In genomic region chr6:111277819-111278218, GRCh38 we compare ENCODE assay signal across 19 cellular contexts.
DNase-seq lines count a peak whose midpoint lies in the region; FAIRE-seq and TF ChIP-seq lines count a peak whose summit lies in the region.
"Had no signal": no experiment of that assay in that cellular context is flagged by ENCODE, and none has a peak within 500 bp of the region (broad histone marks: within the 10 kb centered on the region; RNA-seq: fewer than 3 reads in every experiment).

No MANE protein-coding gene starts in this region.

- TF ChIP-seq POLR2A in spleen (IDR thresholded peaks at IDR 0.05), result no peak

- no peaks in the 10 kb centered on the region for H4K20me1 ChIP-seq in hepatocyte (ENCODE audit: insufficient read depth, poor library complexity, severe bottlenecking)
- H4K20me1 ChIP-seq: BLaER1 had no signal

- no peak for TF ChIP-seq RAD21 in liver (IDR thresholded peaks at IDR 0.05)

- H2AFZ ChIP-seq in hepatocyte, result no peak overlapping the region

- H3K9me2 ChIP-seq in hepatocyte (replicated peaks; ENCODE audit: insufficient read depth), result no peaks in the 10 kb centered on the region

- no peak for TF ChIP-seq CTCF in hepatocyte (IDR thresholded peaks at IDR 0.05; ENCODE audit: poor library complexity)
- no peak for TF ChIP-seq CTCF in liver (IDR thresholded peaks at IDR 0.05; ENCODE audit: low read depth, low read length, missing input control)
- TF ChIP-seq CTCF in spleen (IDR thresholded peaks at IDR 0.05 in 8 of 11, conservative IDR thresholded peaks at IDR 0.05 in 3 of 11), result no peak

- WGBS in hepatocyte (ENCODE audit: low lambda C conversion rate, missing lambda C conversion rate), result 81% methylated on average over 1 of the region's 1 CpG
- WGBS in liver, result 47% methylated on average over 1 of the region's 1 CpG
- WGBS in small intestine, 3 donors, result 88 to 93% (median 90%) methylated on average over 1 of the region's 1 CpG
- 93 to 98% (median 93%) methylated on average over 1 of the region's 1 CpG for WGBS in spleen, 5 donors

- H3K79me2 ChIP-seq in hepatocyte, result peaks cover 38% of the 10 kb centered on the region

- intact Hi-C loops in spleen (cut with DNase I; ENCODE audit: low total_unique reads), result no loop called here

- H3K27ac ChIP-seq in hepatocyte, result peak overlapping the region; percentile 13
- no peak overlapping the region for H3K27ac ChIP-seq in liver (ENCODE audit: low read depth in 1 of 2, low read length in 2 of 2)
- no peak overlapping the region for H3K27ac ChIP-seq in small intestine (ENCODE audit: low read depth in 1 of 2, low read length in 1 of 2)
- H3K27ac ChIP-seq in spleen, result no peak overlapping the region
- H3K27ac ChIP-seq: BLaER1, C4-2B had no signal

- no peak for DNase-seq in hepatocyte (ENCODE audit: low spot score)
- DNase-seq in small intestine, result peak; percentile 52
- no peak for DNase-seq in effector CD8-positive, alpha-beta T cell (lab: John Stamatoyannopoulos, UW)
- DNase-seq in HuH-7 (ENCODE audit: low spot score), result no peak
- DNase-seq in spleen, result no peak
- no peak for DNase-seq in kidney glomerular epithelial cell (lab: John Stamatoyannopoulos, UW)
- DNase-seq: Calu3; CD4-positive, CD25-positive, alpha-beta regulatory T cell; CD8-positive, alpha-beta memory T cell; DMS53; DND-41; GOT3; H7; HCEC 1CT had no signal

- H3K36me3 ChIP-seq in hepatocyte (replicated peaks; ENCODE audit: insufficient read depth, low read depth), result no peaks in the 10 kb centered on the region
- peaks cover 6 to 22% (median 19%) of the 10 kb centered on the region in 4 donors for H3K36me3 ChIP-seq in liver (ENCODE audit: control insufficient read depth in 4 of 4, insufficient read depth in 3 of 4, low read depth in 1 of 4, low read length in 3 of 4)
- peaks cover 8 to 16% of the 10 kb centered on the region in 2 donors for H3K36me3 ChIP-seq in small intestine (ENCODE audit: control insufficient read depth in 2 of 2, insufficient read depth in 2 of 2, low read length in 2 of 2)
- H3K36me3 ChIP-seq in spleen, result peaks cover 3 to 94% (median 69%) of the 10 kb centered on the region in 6 donors

- H3K4me1 ChIP-seq in hepatocyte (ENCODE audit: insufficient read depth) (peaks cover 21% of the 10 kb centered on the region), liver (ENCODE audit: control insufficient read depth in 4 of 4, insufficient read depth in 4 of 4, low read length in 3 of 4) (peaks cover 2 to 23% (median 18%) of the 10 kb centered on the region in 4 donors), small intestine (ENCODE audit: control insufficient read depth in 2 of 2, insufficient read depth in 1 of 2, low read depth in 1 of 2, low read length in 1 of 2) (no peaks in the 10 kb centered on the region), spleen (no peaks in the 10 kb centered on the region)
- H3K4me1 ChIP-seq: BLaER1 had no signal

- H3K4me3 ChIP-seq in hepatocyte, result no peak overlapping the region
- no peak overlapping the region for H3K4me3 ChIP-seq in liver (ENCODE audit: low read depth in 1 of 3, low read length in 3 of 3)
- H3K4me3 ChIP-seq in small intestine (ENCODE audit: low read depth in 1 of 2, low read length in 2 of 2), result no peak overlapping the region
- H3K4me3 ChIP-seq in spleen, result no peak overlapping the region
- H3K4me3 ChIP-seq: BLaER1 had no signal

- H3K9ac ChIP-seq in liver (ENCODE audit: low read depth in 1 of 2, low read length in 2 of 2), result no peak overlapping the region
- H3K9ac ChIP-seq: BLaER1 had no signal

- H3K9me3 ChIP-seq in hepatocyte (ENCODE audit: low read depth) (peaks cover 8% of the 10 kb centered on the region), liver (ENCODE audit: control insufficient read depth in 4 of 4, low read length in 3 of 4) (peaks cover 0 to 6% (median 3%) of the 10 kb centered on the region in 4 donors), small intestine (ENCODE audit: control insufficient read depth, low read depth) (no peaks in the 10 kb centered on the region), spleen (peaks cover 7 to 33% (median 32%) of the 10 kb centered on the region in 8 donors)

- H3K27me3 ChIP-seq in hepatocyte (no peaks in the 10 kb centered on the region), liver (ENCODE audit: control insufficient read depth in 4 of 4, insufficient read depth in 4 of 4, low read length in 3 of 4) (no peaks in the 10 kb centered on the region), small intestine (ENCODE audit: control insufficient read depth in 2 of 2, insufficient read depth in 2 of 2, low read length in 2 of 2) (no peaks in the 10 kb centered on the region), spleen (replicated peaks in 1 of 7) (no peaks in the 10 kb centered on the region)
- H3K27me3 ChIP-seq: BLaER1 had no signal

- FAIRE-seq in small intestine (lab: Jason Lieb, UNC), result no peak
- FAIRE-seq: G401.6, GM12892 had no signal

- H3K4me2 ChIP-seq in hepatocyte, result peak overlapping the region; percentile 50
- H3K4me2 ChIP-seq: BLaER1 had no signal

TF ChIP-seq in liver, 16 proteins besides CTCF, POLR2A, EP300 and RAD21:
- TF ChIP-seq SP1 (IDR thresholded peaks at IDR 0.05) (peak; percentile 32), ZBTB33 (IDR thresholded peaks at IDR 0.05) (no peak), RXRA (IDR thresholded peaks at IDR 0.05) (peak in 1 of 2 donors; percentile 31), FOXA2 (IDR thresholded peaks at IDR 0.05) (no peak), MAX (IDR thresholded peaks at IDR 0.05) (no peak), YY1 (IDR thresholded peaks at IDR 0.05) (no peak), NR2F2 (IDR thresholded peaks at IDR 0.05) (no peak), EGR1 (IDR thresholded peaks at IDR 0.05; ENCODE audit: low read depth in 2 of 2) (no peak), ATF3 (IDR thresholded peaks at IDR 0.05) (no peak), HNF4G (IDR thresholded peaks at IDR 0.05) (peak; percentile 60), JUND (IDR thresholded peaks at IDR 0.05) (peak in 1 of 2 donors; percentile 27), FOXA1 (IDR thresholded peaks at IDR 0.05) (no peak), HNF4A (conservative IDR thresholded peaks at IDR 0.05) (peak; percentile 94)
